In the genomic region with DNA sequence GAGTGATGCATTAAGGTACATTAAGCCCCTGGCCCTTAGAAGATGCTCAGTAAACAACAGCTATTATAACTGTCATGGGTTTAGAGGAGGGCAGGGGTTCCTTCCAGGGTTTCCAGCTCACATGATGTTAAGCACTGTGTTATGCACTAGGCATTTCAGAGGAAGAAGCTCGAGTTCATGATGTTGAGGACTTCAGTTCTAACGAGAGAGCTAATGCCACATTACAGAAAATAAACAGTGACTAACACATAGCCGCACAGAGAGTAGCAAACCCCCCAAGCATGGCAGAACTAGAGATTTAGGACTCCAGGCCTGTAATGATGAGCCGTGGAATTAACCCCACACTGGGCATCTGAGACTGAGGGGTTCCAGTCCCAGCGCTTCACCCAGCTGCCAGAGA, we compare ENCODE assay signal across 22 cellular contexts.
"Had no signal": no experiment of that assay in that cellular context is flagged by ENCODE, and none has a peak within 500 bp of the region (broad histone marks: within the 10 kb centered on the region; RNA-seq: fewer than 3 reads in every experiment).

No MANE protein-coding gene starts in this region.

- H3K27ac ChIP-seq: coronary artery, esophagus muscularis mucosa, lower lobe of right lung, parathyroid adenoma, right lobe of liver, testis, tibial artery had no signal

- H3K9ac ChIP-seq: parathyroid adenoma had no signal

- H3K9me3 ChIP-seq: esophagus muscularis mucosa, lower lobe of right lung, right lobe of liver, testis, tibial artery had no signal

- DNase-seq: dermis blood vessel endothelial cell; effector memory CD4-positive, alpha-beta T cell; foreskin melanocyte; hypothalamus; immature natural killer cell; islet precursor cell; kidney glomerular epithelial cell; left ventricle myocardium superior; lower lobe of right lung; natural killer cell; occipital lobe; right lobe of liver; stimulated activated CD4-positive, alpha-beta T cell treated with anti-CD3 and anti-CD28 coated beads, Interleukin-2, amount 100 ng/mL, for 24 hours; stimulated activated CD4-positive, alpha-beta T cell treated with anti-CD3 and anti-CD28 coated beads, Interleukin-4, amount 100 ng/mL, for 24 hours; stimulated activated naive CD8-positive, alpha-beta T cell treated with anti-CD3 and anti-CD28 coated beads, Interleukin-15, Interleukin-2, amounts not matched to agents 100 U/mL and 50 U/mL, for 24 hours; substantia nigra; testis; tibial artery had no signal

- H3K4me3 ChIP-seq: coronary artery, esophagus muscularis mucosa, lower lobe of right lung, right lobe of liver, testis, tibial artery had no signal

- H3K36me3 ChIP-seq: esophagus muscularis mucosa, lower lobe of right lung, right lobe of liver, tibial artery had no signal

- ATAC-seq: lower lobe of right lung; natural killer cell; right lobe of liver; stimulated activated effector memory CD8-positive, alpha-beta T cell treated with anti-CD3 and anti-CD28 coated beads, Interleukin-12 subunit alpha, Interleukin-12 subunit beta, amount 100 ng/mL, for 72 hours; stimulated activated naive CD8-positive, alpha-beta T cell treated with anti-CD3 and anti-CD28 coated beads, Interleukin-15, Interleukin-2, amounts not matched to agents 100 U/mL and 50 U/mL, for 24 hours had no signal

- H3K79me2 ChIP-seq: parathyroid adenoma had no signal

- H2AFZ ChIP-seq: parathyroid adenoma had no signal

- H3K27me3 ChIP-seq: esophagus muscularis mucosa, right lobe of liver, testis, tibial artery had no signal

- H3K4me1 ChIP-seq: esophagus muscularis mucosa, lower lobe of right lung, parathyroid adenoma, right lobe of liver, testis, tibial artery had no signal
